ENCODE assay signal across 31 cellular contexts in the genomic region with DNA sequence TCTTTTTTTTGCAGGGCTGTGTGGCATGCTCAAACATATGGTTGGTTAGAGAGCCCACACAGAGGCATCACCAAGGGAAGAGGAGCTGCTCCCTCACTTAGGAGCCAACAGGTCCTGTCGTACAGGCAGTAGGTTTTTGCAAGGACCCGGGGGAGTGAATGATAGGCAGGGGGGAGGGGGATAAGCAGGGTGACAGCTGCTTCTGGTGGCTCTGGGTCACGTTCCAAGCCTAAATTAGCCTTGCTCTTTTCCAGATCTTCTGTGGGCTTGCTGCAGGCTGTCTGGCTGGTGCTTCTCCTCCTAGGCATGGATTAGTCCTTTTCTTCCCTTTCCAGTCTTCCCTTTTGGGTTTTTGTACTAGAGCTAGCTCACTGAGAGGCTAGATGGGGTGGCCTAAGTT.
"Had no signal": no experiment of that assay in that cellular context is flagged by ENCODE, and none has a peak within 500 bp of the region (broad histone marks: within the 10 kb centered on the region; RNA-seq: fewer than 3 reads in every experiment).

No MANE protein-coding gene starts in this region.

- H3K27ac ChIP-seq: heart left ventricle, pancreas, prostate gland, sigmoid colon, suprapubic skin, tibial artery, upper lobe of right lung had no signal

- H3K27me3 ChIP-seq: heart left ventricle, sigmoid colon, tibial artery, upper lobe of right lung had no signal

- H3K4me3 ChIP-seq: heart left ventricle, lung, pancreas, prostate gland, sigmoid colon, smooth muscle cell, suprapubic skin, tibial artery, upper lobe of right lung had no signal

- H3K4me1 ChIP-seq: pancreas, prostate gland, sigmoid colon, suprapubic skin, tibial artery, upper lobe of right lung had no signal

- H3K9me3 Mint-ChIP-seq: activated B cell treated with CpG ODN at 0.5 μM for 24 hours; activated CD8-positive, alpha-beta T cell treated with anti-CD3 and anti-CD28 coated beads for 36 hours; activated naive CD4-positive, alpha-beta T cell treated with anti-CD3 and anti-CD28 coated beads, Interleukin-2, amount 50 U/mL, for 24 hours; activated naive CD8-positive, alpha-beta T cell treated with anti-CD3 and anti-CD28 coated beads, Interleukin-2, amount 50 U/mL, for 24 hours; activated T-helper 2 cell treated with anti-CD3 and anti-CD28 coated beads, Interferon-gamma antibody, Interleukin-2, Interleukin-4, amounts not matched to agents 10 μg/mL and 5 μg/mL and 100 μg/mL, durations not matched to agents 14 hours and 24 hours and 36 hours; endodermal cell; naive thymus-derived CD8-positive, alpha-beta T cell; neural crest cell had no signal

- H3K36me3 ChIP-seq: heart left ventricle, pancreas, prostate gland, sigmoid colon, suprapubic skin, tibial artery, upper lobe of right lung had no signal

- H3K9me3 ChIP-seq: heart left ventricle, pancreas, prostate gland, sigmoid colon, suprapubic skin, tibial artery, upper lobe of right lung had no signal

- H3K27ac Mint-ChIP-seq: activated B cell treated with CpG ODN at 0.5 μM for 24 hours; activated CD8-positive, alpha-beta memory T cell treated with anti-CD3 and anti-CD28 coated beads, Interleukin-2, amount 10 ng/mL, durations not matched to agents 7 days and 5 days; activated CD8-positive, alpha-beta T cell treated with anti-CD3 and anti-CD28 coated beads for 36 hours; activated naive CD4-positive, alpha-beta T cell treated with anti-CD3 and anti-CD28 coated beads, Interleukin-2, amount 50 U/mL, for 24 hours; activated naive CD8-positive, alpha-beta T cell treated with anti-CD3 and anti-CD28 coated beads, Interleukin-2, amount 50 U/mL, for 24 hours; activated T-helper 2 cell treated with anti-CD3 and anti-CD28 coated beads, Interferon-gamma antibody, Interleukin-2, Interleukin-4, amounts not matched to agents 10 μg/mL and 5 μg/mL and 100 μg/mL, durations not matched to agents 14 hours and 24 hours and 36 hours; endodermal cell; naive thymus-derived CD8-positive, alpha-beta T cell; T-helper 17 cell had no signal

- H3K4me1 Mint-ChIP-seq: activated B cell treated with CpG ODN at 0.5 μM for 24 hours; activated CD8-positive, alpha-beta memory T cell treated with anti-CD3 and anti-CD28 coated beads, Interleukin-2, amount 10 ng/mL, durations not matched to agents 7 days and 5 days; activated naive CD4-positive, alpha-beta T cell treated with anti-CD3 and anti-CD28 coated beads, Interleukin-2, amount 50 U/mL, for 24 hours; activated naive CD8-positive, alpha-beta T cell treated with anti-CD3 and anti-CD28 coated beads, Interleukin-2, amount 50 U/mL, for 24 hours; naive thymus-derived CD8-positive, alpha-beta T cell; neural crest cell had no signal

- DNase-seq: activated B cell treated with CpG ODN at 0.5 μM for 24 hours; activated CD4-positive, alpha-beta T cell treated with anti-CD3 and anti-CD28 coated beads, Interleukin-2, amount 50 U/mL, for 1 hour; activated CD8-positive, alpha-beta memory T cell treated with anti-CD3 and anti-CD28 coated beads, Interleukin-2, amount 10 ng/mL, durations not matched to agents 7 days and 5 days; activated CD8-positive, alpha-beta T cell treated with anti-CD3 and anti-CD28 coated beads for 36 hours; activated naive CD8-positive, alpha-beta T cell treated with anti-CD3 and anti-CD28 coated beads, Interleukin-2, amount 50 U/mL, for 24 hours; activated T-cell treated with anti-CD3 and anti-CD28 coated beads, Interleukin-2, amount 50 U/mL, for 48 hours; amygdala; caudate nucleus; endodermal cell; foreskin fibroblast; heart left ventricle; hypothalamus; kidney glomerular epithelial cell; naive thymus-derived CD8-positive, alpha-beta T cell; nucleus accumbens; pancreas; retina; sigmoid colon; stimulated activated CD4-positive, alpha-beta T cell treated with anti-CD3 and anti-CD28 coated beads, Interleukin-1b, Interleukin-23, amount 100 ng/mL, for 48 hours; stimulated activated naive CD4-positive, alpha-beta T cell; T-helper 17 cell; T1000; upper lobe of right lung had no signal

- H3K4me3 Mint-ChIP-seq: activated B cell treated with CpG ODN at 0.5 μM for 24 hours; activated CD8-positive, alpha-beta memory T cell treated with anti-CD3 and anti-CD28 coated beads, Interleukin-2, amount 10 ng/mL, durations not matched to agents 7 days and 5 days; activated CD8-positive, alpha-beta T cell treated with anti-CD3 and anti-CD28 coated beads for 36 hours; activated naive CD4-positive, alpha-beta T cell treated with anti-CD3 and anti-CD28 coated beads, Interleukin-2, amount 50 U/mL, for 24 hours; activated naive CD8-positive, alpha-beta T cell treated with anti-CD3 and anti-CD28 coated beads, Interleukin-2, amount 50 U/mL, for 24 hours; endodermal cell; naive thymus-derived CD8-positive, alpha-beta T cell; neural crest cell; T-helper 17 cell had no signal

- H3K36me3 Mint-ChIP-seq: activated CD8-positive, alpha-beta memory T cell treated with anti-CD3 and anti-CD28 coated beads, Interleukin-2, amount 10 ng/mL, durations not matched to agents 7 days and 5 days; activated naive CD4-positive, alpha-beta T cell treated with anti-CD3 and anti-CD28 coated beads, Interleukin-2, amount 50 U/mL, for 24 hours; naive thymus-derived CD8-positive, alpha-beta T cell had no signal
